ENCODE assay signal across 30 cellular contexts in the genomic region with DNA sequence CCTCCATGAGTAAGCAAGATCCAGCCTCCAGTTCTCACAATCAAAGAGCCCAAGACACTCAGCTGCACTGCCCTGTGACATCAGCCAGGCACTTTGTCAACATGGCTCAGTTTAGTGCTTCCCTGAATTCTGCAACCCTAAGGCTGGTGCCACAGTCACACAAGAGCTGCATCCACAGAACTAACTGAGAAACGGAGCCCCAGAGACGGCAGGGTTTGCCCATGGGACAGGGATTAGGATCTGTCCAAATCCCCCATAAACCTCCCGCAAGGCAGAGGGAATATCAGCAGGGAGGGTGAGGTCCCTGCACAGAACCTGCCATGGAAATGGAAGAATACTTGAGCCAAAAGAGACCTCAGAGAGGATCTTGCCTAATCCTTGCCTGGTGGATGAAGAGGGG.
"Had no signal": no experiment of that assay in that cellular context is flagged by ENCODE, and none has a peak within 500 bp of the region (broad histone marks: within the 10 kb centered on the region; RNA-seq: fewer than 3 reads in every experiment).

No MANE protein-coding gene starts in this region.

- H3K4me2 ChIP-seq: SK-N-SH had no signal

- H3K4me3 ChIP-seq: cardiac muscle cell, K562, Peyer's patch, SJSA1 had no signal

- DNase-seq: activated CD4-positive, alpha-beta T cell treated with anti-CD3 and anti-CD28 coated beads for 36 hours; activated CD4-positive, alpha-beta T cell treated with anti-CD3 and anti-CD28 coated beads, Interleukin-2, amount 10 ng/mL, durations not matched to agents 7 days and 5 days; activated CD4-positive, alpha-beta T cell treated with anti-CD3 and anti-CD28 coated beads, Interleukin-2, amount 50 U/mL, for 48 hours; activated CD8-positive, alpha-beta T cell treated with anti-CD3 and anti-CD28 coated beads, Interleukin-2, amount 10 ng/mL, durations not matched to agents 7 days and 5 days; activated naive CD4-positive, alpha-beta T cell; activated naive CD4-positive, alpha-beta T cell treated with anti-CD3 and anti-CD28 coated beads, Interleukin-2, amount 50 U/mL, for 16 hours; activated naive CD8-positive, alpha-beta T cell treated with anti-CD3 and anti-CD28 coated beads for 36 hours; activated T-cell treated with anti-CD3 and anti-CD28 coated beads, Interleukin-2, amount 50 U/mL, for 24 hours; amniotic stem cell; aorta; brain microvascular endothelial cell; MV-4-11; NCI-H1092; NCI-H1436 treated with DMSO at 0.1 percent for 48 hours; NCI-H1694 treated with DMSO at 0.1 percent for 48 hours; NCI-H2029; NCI-H345; NCI-H526; NCI-H748 treated with DMSO at 0.1 percent for 48 hours; NK-92 treated with Interleukin-12 subunit alpha and Interleukin-12 subunit beta, amount 100 ng/mL, for 24 hours; PC-3; Peyer's patch; RPMI8226; SHP77 treated with DMSO at 0.1 percent for 48 hours; SK-N-SH had no signal

- H3K4me1 ChIP-seq: Peyer's patch, SJSA1 had no signal

- H3K27me3 ChIP-seq: brain microvascular endothelial cell, Peyer's patch, SJSA1 had no signal

- H3K27ac ChIP-seq: brain microvascular endothelial cell, cardiac muscle cell, Peyer's patch, SJSA1 had no signal

- H3K9ac ChIP-seq: SK-N-SH had no signal

- H3K36me3 ChIP-seq: brain microvascular endothelial cell, cardiac muscle cell, Peyer's patch, SJSA1 had no signal

- H3K9me3 ChIP-seq: Peyer's patch, SJSA1, SK-N-SH had no signal

- ATAC-seq: activated CD4-positive, alpha-beta T cell treated with anti-CD3 and anti-CD28 coated beads for 36 hours; activated CD4-positive, CD25-positive, alpha-beta regulatory T cell treated with anti-CD3 and anti-CD28 coated beads, Interleukin-2, amount 50 U/mL, for 24 hours; activated CD8-positive, alpha-beta T cell treated with anti-CD3 and anti-CD28 coated beads, Interleukin-2, amount 10 ng/mL, durations not matched to agents 7 days and 5 days; K562; PC-3; WTC11 had no signal
